8 cellular contexts compared by ENCODE assay signal in genomic region chr9:6757988-6758417, GRCh38. TPM values are rescaled to one million over a fixed set of nuclear protein-coding genes. Genes with fewer than 3 reads are reported as not detected.
DNase-seq lines count a peak whose midpoint lies in the region; ATAC-seq and TF ChIP-seq lines count a peak whose summit lies in the region.

No MANE protein-coding gene starts in this region.

- H3K36me3 Mint-ChIP-seq in H9 (ENCODE audit: insufficient read depth in 1 of 3, low read depth in 3 of 3) = peaks cover 0 to 2% (median 0%) of the 10 kb centered on the region in 3 experiments; a peak in 4 of 7 replicates
- H3K36me3 Mint-ChIP-seq in endodermal cell (ENCODE audit: low read depth) = peaks cover under 1% of the 10 kb centered on the region
- H3K36me3 Mint-ChIP-seq in naive thymus-derived CD4-positive, alpha-beta T cell = peaks cover under 1 to 7% (median 1%) of the 10 kb centered on the region in 5 donors

- H3K36me3 ChIP-seq in endodermal cell (ENCODE audit: control insufficient read depth, insufficient read depth, low read length) = no peaks in the 10 kb centered on the region
- peaks cover 0 to 9% (median 0%) of the 10 kb centered on the region in 3 experiments for H3K36me3 ChIP-seq in naive thymus-derived CD4-positive, alpha-beta T cell (ENCODE audit: control insufficient read depth in 2 of 3, insufficient read depth in 3 of 3, low read length in 3 of 3)

- H3K9ac ChIP-seq in H9 (ENCODE audit: extremely low read depth, insufficient read length, low read length) = no peak overlapping the region
- peak overlapping the region; percentile 78 for H3K9ac ChIP-seq in endodermal cell (ENCODE audit: extremely low read depth, low read length, poor library complexity, severe bottlenecking)

- H2AK5ac ChIP-seq in H9 (ENCODE audit: insufficient read length, low read length) = no peak overlapping the region

- TF ChIP-seq CTCF in GM13977 (IDR thresholded peaks at IDR 0.05; ENCODE audit: extremely low read depth, insufficient read depth, missing control alignments) = no peak
- TF ChIP-seq CTCF in H9 (conservative IDR thresholded peaks at IDR 0.05) = no peak
- TF ChIP-seq CTCF in NB4 (IDR thresholded peaks at IDR 0.05; ENCODE audit: low read depth, low read length) = no peak
- TF ChIP-seq CTCF in endodermal cell (conservative IDR thresholded peaks at IDR 0.05) = no peak

- no peak overlapping the region for H2BK15ac ChIP-seq in H9 (ENCODE audit: low read depth, low read length)

- H3K23me2 ChIP-seq in H9 (ENCODE audit: insufficient read length, low read depth, low read length, poor library complexity, severe bottlenecking) = peaks cover 6% of the 10 kb centered on the region

- no peak overlapping the region for H3K56ac ChIP-seq in H9 (ENCODE audit: insufficient read length, low read depth, low read length)

- H3K4me1 ChIP-seq in H9 (ENCODE audit: insufficient read depth, low read length) = peaks cover under 1% of the 10 kb centered on the region; the same call in 1 of the 2 replicates
- H3K4me1 ChIP-seq in endodermal cell (ENCODE audit: control insufficient read depth, insufficient read depth, low read length) = no peaks in the 10 kb centered on the region
- peaks cover 9 to 12% of the 10 kb centered on the region in 2 donors for H3K4me1 ChIP-seq in naive thymus-derived CD4-positive, alpha-beta T cell (ENCODE audit: control insufficient read depth in 2 of 2, insufficient read depth in 2 of 2, low read length in 2 of 2)

- no peaks in the 10 kb centered on the region for H3K27me3 Mint-ChIP-seq in H9 (ENCODE audit: low read depth)
- no peaks in the 10 kb centered on the region for H3K27me3 Mint-ChIP-seq in endodermal cell (ENCODE audit: insufficient read depth)
- H3K27me3 Mint-ChIP-seq in naive thymus-derived CD4-positive, alpha-beta T cell = no peaks in the 10 kb centered on the region

- H2AFZ ChIP-seq in H9 (ENCODE audit: low read length) = no peak overlapping the region

- H3K18ac ChIP-seq in H9 (ENCODE audit: insufficient read length, low read depth, low read length) = no peak overlapping the region

- no CpG with 5 or more reads among the region's 50 CpGs for WGBS in H9 (ENCODE audit: extremely low coverage, insufficient read length, low lambda C conversion rate)
- WGBS in endodermal cell (ENCODE audit: insufficient coverage in 1 of 2, insufficient read length in 1 of 2), 2 experiments = 0% methylated on average over 8 to 50 of the region's 50 CpGs

- no peak overlapping the region for H3K27ac ChIP-seq in H9 (ENCODE audit: insufficient read length, low read depth, low read length)
- no peak overlapping the region for H3K27ac ChIP-seq in endodermal cell (ENCODE audit: low read depth, low read length)
- H3K27ac ChIP-seq in naive thymus-derived CD4-positive, alpha-beta T cell (ENCODE audit: low read depth, low read length) = peak overlapping the region; percentile 98

- H2BK20ac ChIP-seq in H9 (ENCODE audit: low read depth, low read length, poor library complexity, severe bottlenecking) = no peak overlapping the region

- no peak for TF ChIP-seq POLR2A in NB4 (IDR thresholded peaks at IDR 0.05; ENCODE audit: extremely low read depth, insufficient read length)

- H3K14ac ChIP-seq in H9 (ENCODE audit: insufficient read depth, low read length) = no peak overlapping the region

- POLR2A ChIA-PET in naive thymus-derived CD4-positive, alpha-beta T cell (lab: Charles Lee) = interaction anchor here (0.6 to 6.0 kb wide), 41 partner anchors 8 to 1131 kb away, joined by 3 to 132 read pairs (median 4); partner anchors contain the start of genes ERMP1, RANBP6, RIC1 and UHRF2

- H3K79me2 ChIP-seq in H9 (ENCODE audit: insufficient read depth, low read length) = peaks cover 9% of the 10 kb centered on the region; the same call in 1 of the 2 replicates

- H4K8ac ChIP-seq in H9 (replicated peaks; ENCODE audit: insufficient read length, low read depth, low read length) = no peak overlapping the region

- ATAC-seq in naive thymus-derived CD4-positive, alpha-beta T cell = peak; percentile 1

- no peak overlapping the region for H4K91ac ChIP-seq in H9 (ENCODE audit: insufficient read length, low read depth, low read length)

- peak overlapping the region; percentile 55 for H3K4me2 ChIP-seq in H9 (ENCODE audit: insufficient read depth, insufficient read length, low read length)

- no peaks in the 10 kb centered on the region for H3K79me1 ChIP-seq in H9 (ENCODE audit: insufficient read depth, low read depth, low read length, poor library complexity, severe bottlenecking)

- in situ Hi-C loops in GM13977 (cut with MboI; ENCODE audit: low pct_unique_long_range_greater_than_20kb, low sequenced_read_pairs, unreplicated experiment) = no loop called here

- H3K9me3 Mint-ChIP-seq in H9 = peaks cover 0 to 1% of the 10 kb centered on the region in 2 experiments; a peak in 1 of 5 replicates
- peaks cover 3% of the 10 kb centered on the region for H3K9me3 Mint-ChIP-seq in endodermal cell
- H3K9me3 Mint-ChIP-seq in naive thymus-derived CD4-positive, alpha-beta T cell = peaks cover 0 to 7% (median under 1%) of the 10 kb centered on the region in 11 donors

- H2BK5ac ChIP-seq in H9 (ENCODE audit: insufficient read length, low read length) = no peak overlapping the region

- H4K5ac ChIP-seq in H9 (ENCODE audit: insufficient read length, low read depth, low read length) = no peak overlapping the region

- peak; percentile 97 for DNase-seq in GM13977 (ENCODE audit: low spot score)
- no peak for DNase-seq in H9
- DNase-seq in NB4 (ENCODE audit: low read depth) = no peak
- DNase-seq in endodermal cell = peak; percentile 99
- peak in 1 of 9 donors; percentile 94 for DNase-seq in naive thymus-derived CD4-positive, alpha-beta T cell
- no peak for DNase-seq in HCEC 1CT
- no peak for DNase-seq in OCI-M2 (lab: John Stamatoyannopoulos, UW; ENCODE audit: unreplicated experiment)
- DNase-seq in NCI-H82 treated with DMSO at 0.1 percent for 48 hours (lab: John Stamatoyannopoulos, UW; ENCODE audit: unreplicated experiment) = no peak

- H4K20me1 ChIP-seq in H9 (ENCODE audit: control insufficient read depth, insufficient read depth, insufficient read length) = no peaks in the 10 kb centered on the region

- CTCF ChIA-PET in naive thymus-derived CD4-positive, alpha-beta T cell (lab: Charles Lee) = interaction anchor here (0.9 to 1.3 kb wide), 3 partner anchors 26 to 76 kb away, joined by 3 to 5 read pairs (median 3); no protein-coding TSS in a partner anchor

- H3K4me3 ChIP-seq in NB4 (ENCODE audit: low read depth, low read length) (peak overlapping the region; percentile 95), endodermal cell (ENCODE audit: low read length) (peak overlapping the region; percentile 99)
- peak overlapping the region; percentile 71 for H3K4me3 ChIP-seq in naive thymus-derived CD4-positive, alpha-beta T cell (ENCODE audit: low read length)

- H3K4me3 Mint-ChIP-seq in H9 (peak overlapping the region; percentile 94 to 99), endodermal cell (peak overlapping the region; percentile 90)
- H3K4me3 Mint-ChIP-seq in naive thymus-derived CD4-positive, alpha-beta T cell = peak overlapping the region; percentile 89 to 99 (median 96)

- no peak overlapping the region for H2BK12ac ChIP-seq in H9 (ENCODE audit: insufficient read length, low read depth, low read length)

- H3K27ac Mint-ChIP-seq in H9 (no peak overlapping the region; a peak in 1 of 7 replicates), endodermal cell (no peak overlapping the region)
- peak overlapping the region; percentile 82 to 100 (median 100) for H3K27ac Mint-ChIP-seq in naive thymus-derived CD4-positive, alpha-beta T cell

- no peak overlapping the region for H2BK120ac ChIP-seq in H9 (ENCODE audit: low read depth, low read length, poor library complexity, severe bottlenecking)

- intact Hi-C loops in naive thymus-derived CD4-positive, alpha-beta T cell (cut with micrococcal nuclease) = loop anchor here (1.0 to 10.0 kb wide), 20 partner anchors 42 to 1965 kb away; partner anchors contain the start of genes RIC1 (in 2 of the 2), UHRF2 (in 2 of the 2), DMAC1 (in 1 of the 2) and GLDC (in 1 of the 2)

- H3K4me1 Mint-ChIP-seq in H9 (peaks cover 21 to 35% of the 10 kb centered on the region in 2 experiments), endodermal cell (peaks cover 12% of the 10 kb centered on the region)
- H3K4me1 Mint-ChIP-seq in naive thymus-derived CD4-positive, alpha-beta T cell = peaks cover 13 to 44% (median 27%) of the 10 kb centered on the region in 7 donors

- no peaks in the 10 kb centered on the region for H3K9me3 ChIP-seq in H9 (ENCODE audit: control insufficient read depth, low read depth, low read length)
- H3K9me3 ChIP-seq in endodermal cell (ENCODE audit: control insufficient read depth, low read length) = peaks cover under 1% of the 10 kb centered on the region
- H3K9me3 ChIP-seq in naive thymus-derived CD4-positive, alpha-beta T cell (ENCODE audit: control insufficient read depth in 2 of 3, low read length in 3 of 3) = no peaks in the 10 kb centered on the region

- H3K23ac ChIP-seq in H9 (ENCODE audit: insufficient read length, low read depth, low read length) = no peak overlapping the region

- H3K27me3 ChIP-seq in H9 (ENCODE audit: insufficient read depth, low read length) (no peaks in the 10 kb centered on the region), endodermal cell (ENCODE audit: control insufficient read depth, insufficient read depth, low read length, poor library complexity, severe bottlenecking) (no peaks in the 10 kb centered on the region)
- H3K27me3 ChIP-seq in naive thymus-derived CD4-positive, alpha-beta T cell (ENCODE audit: control insufficient read depth in 2 of 2, insufficient read depth in 2 of 2, low read length in 2 of 2) = no peaks in the 10 kb centered on the region

- H3K4ac ChIP-seq in H9 (ENCODE audit: low read depth, low read length) = no peak overlapping the region

- H3T11ph ChIP-seq in H9 (ENCODE audit: low read length) = no peak overlapping the region

RNA-seq across cellular contexts. Expression of gene KDM4C, which starts 0.2 kb away (rescaled TPM):
- 21.0 and 24.0 TPM in 2 replicates for total RNA-seq in H9 (2021)
- total RNA-seq in endodermal cell = 10 to 100 TPM; 12.8 to 31.5 TPM
- 10.3 TPM for polyA plus RNA-seq in endodermal cell (2013, experiment 1 of 2)
- 9.4 TPM for polyA plus RNA-seq in endodermal cell (2013, experiment 2 of 2)
- total RNA-seq in naive thymus-derived CD4-positive, alpha-beta T cell = 100 to 1,000 TPM in 1 of 5 experiments, 10 to 100 TPM in 4; 68.6 to 100 (median 93.3) TPM
- polyA plus RNA-seq in naive thymus-derived CD4-positive, alpha-beta T cell = 10 to 100 TPM; 38.5 to 39.5 TPM

Comparison
In these comparisons a context has a peak if more than half of its experiments do, and no peak if none do; other contexts are left out.
1. DNase-seq: peak in GM13977 (single experiment) and endodermal cell (single experiment); none in H9 (single experiment), NB4 (single experiment), HCEC 1CT (single experiment), OCI-M2 (single experiment) and NCI-H82 treated with DMSO at 0.1 percent for 48 hours (single experiment).
2. H3K27ac Mint-ChIP-seq: peak in naive thymus-derived CD4-positive, alpha-beta T cell (9 of 9); none in H9 (0 of 3) and endodermal cell (single experiment).
3. Peak in every context shown above with its lines, with median percentiles within 50 percentile points of each other: H3K4me3 Mint-ChIP-seq and H3K4me3 ChIP-seq.